In the genomic region with DNA sequence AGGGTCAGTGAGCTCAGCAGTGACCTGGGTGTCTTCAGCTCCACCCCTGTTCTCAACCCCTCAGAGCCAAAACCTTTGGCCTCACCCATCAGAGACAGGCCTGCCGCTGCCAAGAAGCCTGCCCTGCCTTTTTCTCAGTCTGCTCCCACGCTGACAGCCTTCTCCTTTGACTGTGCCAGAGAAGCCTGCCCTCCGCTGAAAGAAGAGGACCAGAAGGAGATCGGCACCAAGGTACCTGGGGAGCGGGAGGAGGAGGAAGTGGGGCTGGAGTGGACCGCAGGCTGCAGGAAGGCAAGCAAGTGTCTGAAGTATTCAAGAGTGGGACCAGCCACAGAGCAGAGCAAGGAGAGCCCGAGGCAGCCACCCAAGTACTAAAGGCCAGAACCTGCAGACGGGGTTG, we compare ENCODE assay signal across 11 cellular contexts. TPM values are rescaled to one million over a fixed set of nuclear protein-coding genes. Genes with fewer than 3 reads are reported as not detected.
DNase-seq lines count a peak whose midpoint lies in the region; ATAC-seq and TF ChIP-seq lines count a peak whose summit lies in the region.
"Had no signal": no experiment of that assay in that cellular context is flagged by ENCODE, and none has a peak within 500 bp of the region (broad histone marks: within the 10 kb centered on the region; RNA-seq: fewer than 3 reads in every experiment).

No MANE protein-coding gene starts in this region.

- H2AFZ ChIP-seq in smooth muscle cell (ENCODE audit: low read depth) = no peak overlapping the region

- H3K9me3 ChIP-seq in Peyer's patch (no peaks in the 10 kb centered on the region), smooth muscle cell (replicated peaks; ENCODE audit: low read depth) (no peaks in the 10 kb centered on the region)
- no peaks in the 10 kb centered on the region for H3K9me3 ChIP-seq in effector memory CD4-positive, alpha-beta T cell (ENCODE audit: control insufficient read depth, low read length)
- H3K9me3 ChIP-seq: pancreas had no signal

- TF ChIP-seq POLR2A in Peyer's patch (IDR thresholded peaks at IDR 0.05) = no peak

- H3K4me3 ChIP-seq in GM06990 (replicated peaks; ENCODE audit: low read depth, low read length) (no peak overlapping the region), Peyer's patch (no peak overlapping the region), smooth muscle cell (no peak overlapping the region)
- H3K4me3 ChIP-seq in effector memory CD4-positive, alpha-beta T cell (ENCODE audit: insufficient read depth, low read depth, low read length, poor library complexity, severe bottlenecking) = no peak overlapping the region
- H3K4me3 ChIP-seq: pancreas had no signal

- 96% methylated on average over 8 of the region's 8 CpGs for WGBS in smooth muscle cell (ENCODE audit: low lambda C conversion rate)

- H3K4me2 ChIP-seq in smooth muscle cell = peak overlapping the region; percentile 2

- H4K20me1 ChIP-seq in smooth muscle cell (ENCODE audit: low read depth) = no peaks in the 10 kb centered on the region

- H3K9ac ChIP-seq in smooth muscle cell (ENCODE audit: low read depth) = no peak overlapping the region

- H3K27me3 ChIP-seq in GM06990 (replicated peaks; ENCODE audit: control insufficient read depth, insufficient read depth, low read length) = no peaks in the 10 kb centered on the region
- no peaks in the 10 kb centered on the region for H3K27me3 ChIP-seq in Peyer's patch
- H3K27me3 ChIP-seq in effector memory CD4-positive, alpha-beta T cell (replicated peaks; ENCODE audit: control insufficient read depth, insufficient read depth, low read length, poor library complexity, severe bottlenecking) = no peaks in the 10 kb centered on the region
- no peaks in the 10 kb centered on the region for H3K27me3 ChIP-seq in smooth muscle cell (ENCODE audit: low read depth)
- H3K27me3 ChIP-seq: pancreas had no signal

- no peaks in the 10 kb centered on the region for H3F3A ChIP-seq in smooth muscle cell (ENCODE audit: low read depth)

- H3K27ac ChIP-seq in Peyer's patch (peak overlapping the region; percentile 57 to 87 (median 77)), smooth muscle cell (ENCODE audit: low read depth) (no peak overlapping the region)
- peak overlapping the region; percentile 83 for H3K27ac ChIP-seq in effector memory CD4-positive, alpha-beta T cell (ENCODE audit: insufficient read depth, low read length, poor library complexity, severe bottlenecking)
- H3K27ac ChIP-seq: pancreas had no signal

- no peak for TF ChIP-seq CTCF in GM06990 (IDR thresholded peaks at IDR 0.05; ENCODE audit: insufficient read depth, low read length, poor library complexity, severe bottlenecking)
- TF ChIP-seq CTCF in Peyer's patch (IDR thresholded peaks at IDR 0.05) = no peak
- no peak for TF ChIP-seq CTCF in smooth muscle cell (IDR thresholded peaks at IDR 0.05; ENCODE audit: borderline replicate concordance, insufficient read depth, poor library complexity, severe bottlenecking)

- DNase-seq in GM06990 (ENCODE audit: extremely low read depth, insufficient read length) (peak; percentile 29), Peyer's patch (no peak), smooth muscle cell (lab: John Stamatoyannopoulos, UW; ENCODE audit: unreplicated experiment) (no peak), superior temporal gyrus (ENCODE audit: extremely low spot score) (no peak), GOT3 (lab: John Stamatoyannopoulos, UW) (no peak), AG20443 (ENCODE audit: low spot score) (no peak)
- DNase-seq in effector memory CD4-positive, alpha-beta T cell = no peak
- DNase-seq: NCI-H82, pancreas, T1000 had no signal

- no peaks in the 10 kb centered on the region for H3K36me3 ChIP-seq in GM06990 (ENCODE audit: control insufficient read depth, insufficient read depth, low read length)
- no peaks in the 10 kb centered on the region for H3K36me3 ChIP-seq in Peyer's patch
- no peaks in the 10 kb centered on the region for H3K36me3 ChIP-seq in effector memory CD4-positive, alpha-beta T cell (ENCODE audit: control insufficient read depth, insufficient read depth, low read length)
- no peaks in the 10 kb centered on the region for H3K36me3 ChIP-seq in smooth muscle cell (ENCODE audit: low read depth)
- H3K36me3 ChIP-seq: pancreas had no signal

- ATAC-seq in HG02588 (IDR thresholded peaks at IDR 0.05; ENCODE audit: unreplicated experiment) = no peak

- H3K4me1 ChIP-seq in Peyer's patch (peaks cover 0 to 28% (median 24%) of the 10 kb centered on the region in 4 donors), smooth muscle cell (ENCODE audit: low read depth) (peaks cover 22% of the 10 kb centered on the region)
- H3K4me1 ChIP-seq in effector memory CD4-positive, alpha-beta T cell (ENCODE audit: control insufficient read depth, insufficient read depth, low read length, poor library complexity, severe bottlenecking) = peaks cover 78% of the 10 kb centered on the region

- no peaks in the 10 kb centered on the region for H3K79me2 ChIP-seq in smooth muscle cell (ENCODE audit: low read depth)

RNA-seq across cellular contexts. Expression of gene TOGARAM2, which starts 33.2 kb away (rescaled TPM):
- total RNA-seq in Peyer's patch (1 to 10 TPM in 1 of 4 donors, under 1 TPM in 3; under 0.01 to 1.1 (median 0.22) TPM), smooth muscle cell (0.09 and 0.72 TPM in 2 replicates)
- polyA plus RNA-seq in smooth muscle cell = 1.1 and 1.9 TPM in 2 replicates

RNA-seq across cellular contexts. Expression of gene PCARE, which starts 60.0 kb away (rescaled TPM):
- total RNA-seq in Peyer's patch = not detected
- total RNA-seq in smooth muscle cell = not detected in 2 replicates
- not detected in 2 replicates for polyA plus RNA-seq in smooth muscle cell
